In the genomic region with DNA sequence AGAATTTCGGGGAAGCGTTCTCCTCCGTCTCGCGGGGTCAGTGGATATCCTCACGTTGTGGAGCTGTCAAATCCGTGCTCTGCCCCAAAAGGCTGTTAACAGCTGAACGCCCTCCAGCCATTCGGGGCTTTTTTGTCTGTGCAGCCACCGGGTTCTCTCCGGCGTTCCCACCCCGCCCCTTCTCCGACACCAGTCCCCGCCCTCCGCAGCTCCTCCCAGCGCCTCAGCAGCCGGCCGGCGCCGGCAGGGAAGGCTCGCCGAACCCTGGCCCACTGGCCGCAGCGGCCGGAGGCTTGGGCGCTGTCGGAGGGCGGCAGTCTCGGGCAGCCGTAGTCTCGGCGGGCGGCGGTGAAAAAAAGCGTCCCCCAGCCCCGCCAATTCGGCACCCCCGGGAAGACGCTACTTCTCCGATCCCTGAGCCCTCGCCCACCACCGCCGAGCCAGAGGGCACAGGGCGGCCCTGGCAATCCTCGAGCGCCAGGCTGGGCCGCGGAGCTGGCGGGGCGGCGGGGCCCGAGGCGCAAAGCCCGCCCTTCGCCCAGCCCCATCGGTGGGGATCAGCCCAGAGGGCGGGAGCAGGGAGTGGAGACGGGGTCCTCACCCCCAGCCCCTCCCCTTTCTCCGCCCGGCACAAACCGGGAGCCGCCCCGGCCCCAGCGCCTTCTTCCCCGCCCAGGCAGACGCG, we compare ENCODE assay signal across 1 cellular context.
TF ChIP-seq lines count a peak whose summit lies in the region.

TSS of gene SESN1 (minus strand) at position 496 of the 685 bp plus-strand sequence. CDS start 773 bp downstream, outside the sequence.

TF ChIP-seq in HEK293, 187 proteins besides CTCF, POLR2A, EP300 and RAD21 (continued from another document and continues in another):
- TF ChIP-seq, protein P1, sequence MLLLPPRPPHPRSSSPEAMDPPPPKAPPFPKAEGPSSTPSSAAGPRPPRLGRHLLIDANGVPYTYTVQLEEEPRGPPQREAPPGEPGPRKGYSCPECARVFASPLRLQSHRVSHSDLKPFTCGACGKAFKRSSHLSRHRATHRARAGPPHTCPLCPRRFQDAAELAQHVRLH (tag by site-specific recombination; IDR thresholded peaks at IDR 0.05), result 0 out of 2 replicates have a peak, but pooled peaks have one; percentile 12
- TF ChIP-seq ZSCAN16 (tag by site-specific recombination; IDR thresholded peaks at IDR 0.05), result peak; percentile 98
- no peak for TF ChIP-seq ZNF140 (tag by site-specific recombination; IDR thresholded peaks at IDR 0.05)
- TF ChIP-seq, protein P2, sequence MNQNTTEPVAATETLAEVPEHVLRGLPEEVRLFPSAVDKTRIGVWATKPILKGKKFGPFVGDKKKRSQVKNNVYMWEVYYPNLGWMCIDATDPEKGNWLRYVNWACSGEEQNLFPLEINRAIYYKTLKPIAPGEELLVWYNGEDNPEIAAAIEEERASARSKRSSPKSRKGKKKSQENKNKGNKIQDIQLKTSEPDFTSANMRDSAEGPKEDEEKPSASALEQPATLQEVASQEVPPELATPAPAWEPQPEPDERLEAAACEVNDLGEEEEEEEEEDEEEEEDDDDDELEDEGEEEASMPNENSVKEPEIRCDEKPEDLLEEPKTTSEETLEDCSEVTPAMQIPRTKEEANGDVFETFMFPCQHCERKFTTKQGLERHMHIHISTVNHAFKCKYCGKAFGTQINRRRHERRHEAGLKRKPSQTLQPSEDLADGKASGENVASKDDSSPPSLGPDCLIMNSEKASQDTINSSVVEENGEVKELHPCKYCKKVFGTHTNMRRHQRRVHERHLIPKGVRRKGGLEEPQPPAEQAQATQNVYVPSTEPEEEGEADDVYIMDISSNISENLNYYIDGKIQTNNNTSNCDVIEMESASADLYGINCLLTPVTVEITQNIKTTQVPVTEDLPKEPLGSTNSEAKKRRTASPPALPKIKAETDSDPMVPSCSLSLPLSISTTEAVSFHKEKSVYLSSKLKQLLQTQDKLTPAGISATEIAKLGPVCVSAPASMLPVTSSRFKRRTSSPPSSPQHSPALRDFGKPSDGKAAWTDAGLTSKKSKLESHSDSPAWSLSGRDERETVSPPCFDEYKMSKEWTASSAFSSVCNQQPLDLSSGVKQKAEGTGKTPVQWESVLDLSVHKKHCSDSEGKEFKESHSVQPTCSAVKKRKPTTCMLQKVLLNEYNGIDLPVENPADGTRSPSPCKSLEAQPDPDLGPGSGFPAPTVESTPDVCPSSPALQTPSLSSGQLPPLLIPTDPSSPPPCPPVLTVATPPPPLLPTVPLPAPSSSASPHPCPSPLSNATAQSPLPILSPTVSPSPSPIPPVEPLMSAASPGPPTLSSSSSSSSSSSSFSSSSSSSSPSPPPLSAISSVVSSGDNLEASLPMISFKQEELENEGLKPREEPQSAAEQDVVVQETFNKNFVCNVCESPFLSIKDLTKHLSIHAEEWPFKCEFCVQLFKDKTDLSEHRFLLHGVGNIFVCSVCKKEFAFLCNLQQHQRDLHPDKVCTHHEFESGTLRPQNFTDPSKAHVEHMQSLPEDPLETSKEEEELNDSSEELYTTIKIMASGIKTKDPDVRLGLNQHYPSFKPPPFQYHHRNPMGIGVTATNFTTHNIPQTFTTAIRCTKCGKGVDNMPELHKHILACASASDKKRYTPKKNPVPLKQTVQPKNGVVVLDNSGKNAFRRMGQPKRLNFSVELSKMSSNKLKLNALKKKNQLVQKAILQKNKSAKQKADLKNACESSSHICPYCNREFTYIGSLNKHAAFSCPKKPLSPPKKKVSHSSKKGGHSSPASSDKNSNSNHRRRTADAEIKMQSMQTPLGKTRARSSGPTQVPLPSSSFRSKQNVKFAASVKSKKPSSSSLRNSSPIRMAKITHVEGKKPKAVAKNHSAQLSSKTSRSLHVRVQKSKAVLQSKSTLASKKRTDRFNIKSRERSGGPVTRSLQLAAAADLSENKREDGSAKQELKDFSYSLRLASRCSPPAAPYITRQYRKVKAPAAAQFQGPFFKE (tag by site-specific recombination; IDR thresholded peaks at IDR 0.05; ENCODE audit: borderline replicate concordance), result no peak
- peak; percentile 21; the same call in 1 of the 2 replicates for TF ChIP-seq OSR2 (tag by site-specific recombination; IDR thresholded peaks at IDR 0.05)
- no peak for TF ChIP-seq TRIM28 (IDR thresholded peaks at IDR 0.05; ENCODE audit: borderline replicate concordance, low read length)
- TF ChIP-seq SP3 (tag by site-specific recombination; IDR thresholded peaks at IDR 0.05), result peak; percentile 95
- no peak for TF ChIP-seq ZNF404 (tag by site-specific recombination; IDR thresholded peaks at IDR 0.05)
- no peak for TF ChIP-seq FEZF1 (tag by site-specific recombination; IDR thresholded peaks at IDR 0.05)
- TF ChIP-seq, protein P3, sequence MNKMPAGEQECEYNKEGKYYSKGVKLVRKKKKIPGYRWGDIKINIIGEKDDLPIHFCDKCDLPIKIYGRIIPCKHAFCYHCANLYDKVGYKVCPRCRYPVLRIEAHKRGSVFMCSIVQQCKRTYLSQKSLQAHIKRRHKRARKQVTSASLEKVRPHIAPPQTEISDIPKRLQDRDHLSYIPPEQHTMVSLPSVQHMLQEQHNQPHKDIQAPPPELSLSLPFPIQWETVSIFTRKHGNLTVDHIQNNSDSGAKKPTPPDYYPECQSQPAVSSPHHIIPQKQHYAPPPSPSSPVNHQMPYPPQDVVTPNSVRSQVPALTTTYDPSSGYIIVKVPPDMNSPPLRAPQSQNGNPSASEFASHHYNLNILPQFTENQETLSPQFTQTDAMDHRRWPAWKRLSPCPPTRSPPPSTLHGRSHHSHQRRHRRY (tag by site-specific recombination; IDR thresholded peaks at IDR 0.05), result no peak
- TF ChIP-seq, protein P4, sequence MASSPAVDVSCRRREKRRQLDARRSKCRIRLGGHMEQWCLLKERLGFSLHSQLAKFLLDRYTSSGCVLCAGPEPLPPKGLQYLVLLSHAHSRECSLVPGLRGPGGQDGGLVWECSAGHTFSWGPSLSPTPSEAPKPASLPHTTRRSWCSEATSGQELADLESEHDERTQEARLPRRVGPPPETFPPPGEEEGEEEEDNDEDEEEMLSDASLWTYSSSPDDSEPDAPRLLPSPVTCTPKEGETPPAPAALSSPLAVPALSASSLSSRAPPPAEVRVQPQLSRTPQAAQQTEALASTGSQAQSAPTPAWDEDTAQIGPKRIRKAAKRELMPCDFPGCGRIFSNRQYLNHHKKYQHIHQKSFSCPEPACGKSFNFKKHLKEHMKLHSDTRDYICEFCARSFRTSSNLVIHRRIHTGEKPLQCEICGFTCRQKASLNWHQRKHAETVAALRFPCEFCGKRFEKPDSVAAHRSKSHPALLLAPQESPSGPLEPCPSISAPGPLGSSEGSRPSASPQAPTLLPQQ (tag by site-specific recombination; IDR thresholded peaks at IDR 0.05), result peak; percentile 81
- no peak for TF ChIP-seq ZNF354C (tag by site-specific recombination; IDR thresholded peaks at IDR 0.05; ENCODE audit: borderline replicate concordance, low read depth)
- TF ChIP-seq ZNF121 (tag by site-specific recombination; IDR thresholded peaks at IDR 0.05), result peak; percentile 72; the same call in 1 of the 2 replicates
- TF ChIP-seq OVOL3 (tag by site-specific recombination; IDR thresholded peaks at IDR 0.05), result no peak
- peak; percentile 43; the same call in 1 of the 2 replicates for TF ChIP-seq SCRT2 (tag by site-specific recombination; IDR thresholded peaks at IDR 0.05)
- TF ChIP-seq, protein P5, sequence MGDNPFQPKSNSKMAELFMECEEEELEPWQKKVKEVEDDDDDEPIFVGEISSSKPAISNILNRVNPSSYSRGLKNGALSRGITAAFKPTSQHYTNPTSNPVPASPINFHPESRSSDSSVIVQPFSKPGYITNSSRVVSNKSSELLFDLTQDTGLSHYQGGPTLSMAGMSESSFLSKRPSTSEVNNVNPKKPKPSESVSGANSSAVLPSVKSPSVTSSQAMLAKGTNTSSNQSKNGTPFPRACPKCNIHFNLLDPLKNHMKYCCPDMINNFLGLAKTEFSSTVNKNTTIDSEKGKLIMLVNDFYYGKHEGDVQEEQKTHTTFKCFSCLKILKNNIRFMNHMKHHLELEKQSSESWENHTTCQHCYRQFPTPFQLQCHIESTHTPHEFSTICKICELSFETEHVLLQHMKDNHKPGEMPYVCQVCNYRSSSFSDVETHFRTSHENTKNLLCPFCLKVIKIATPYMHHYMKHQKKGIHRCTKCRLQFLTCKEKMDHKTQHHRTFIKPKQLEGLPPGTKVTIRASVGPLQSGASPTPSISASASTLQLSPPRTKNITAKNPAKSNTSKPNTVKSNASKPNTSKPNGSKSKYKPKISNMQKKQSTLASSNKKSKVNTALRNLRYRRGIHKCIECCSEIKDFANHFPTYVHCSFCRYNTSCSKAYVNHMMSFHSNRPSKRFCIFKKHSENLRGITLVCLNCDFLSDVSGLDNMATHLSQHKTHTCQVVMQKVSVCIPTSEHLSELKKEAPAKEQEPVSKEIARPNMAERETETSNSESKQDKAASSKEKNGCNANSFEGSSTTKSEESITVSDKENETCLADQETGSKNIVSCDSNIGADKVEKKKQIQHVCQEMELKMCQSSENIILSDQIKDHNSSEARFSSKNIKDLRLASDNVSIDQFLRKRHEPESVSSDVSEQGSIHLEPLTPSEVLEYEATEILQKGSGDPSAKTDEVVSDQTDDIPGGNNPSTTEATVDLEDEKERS (tag by site-specific recombination; IDR thresholded peaks at IDR 0.05), result no peak
- no peak for TF ChIP-seq MYNN (tag by site-specific recombination; IDR thresholded peaks at IDR 0.05; ENCODE audit: borderline replicate concordance)
- TF ChIP-seq ZNF214 (tag by site-specific recombination; IDR thresholded peaks at IDR 0.05; ENCODE audit: borderline replicate concordance), result no peak
- TF ChIP-seq ZNF133 (tag by site-specific recombination; IDR thresholded peaks at IDR 0.05), result no peak; the same call in 1 of the 2 replicates
- TF ChIP-seq ZNF514 (tag by site-specific recombination; IDR thresholded peaks at IDR 0.05), result no peak
- no peak for TF ChIP-seq ZNF707 (tag by site-specific recombination; IDR thresholded peaks at IDR 0.05)
- no peak; the same call in 1 of the 2 replicates for TF ChIP-seq HOXD13 (CRISPR knock-in tag; IDR thresholded peaks at IDR 0.05; ENCODE audit: borderline replicate concordance)
- no peak for TF ChIP-seq ZNF416 (tag by site-specific recombination; IDR thresholded peaks at IDR 0.05)
- peak; percentile 90 for TF ChIP-seq PATZ1 (tag by site-specific recombination; IDR thresholded peaks at IDR 0.05)
- TF ChIP-seq KLF10 (tag by site-specific recombination; IDR thresholded peaks at IDR 0.05), result peak; percentile 78
- TF ChIP-seq, protein P6, sequence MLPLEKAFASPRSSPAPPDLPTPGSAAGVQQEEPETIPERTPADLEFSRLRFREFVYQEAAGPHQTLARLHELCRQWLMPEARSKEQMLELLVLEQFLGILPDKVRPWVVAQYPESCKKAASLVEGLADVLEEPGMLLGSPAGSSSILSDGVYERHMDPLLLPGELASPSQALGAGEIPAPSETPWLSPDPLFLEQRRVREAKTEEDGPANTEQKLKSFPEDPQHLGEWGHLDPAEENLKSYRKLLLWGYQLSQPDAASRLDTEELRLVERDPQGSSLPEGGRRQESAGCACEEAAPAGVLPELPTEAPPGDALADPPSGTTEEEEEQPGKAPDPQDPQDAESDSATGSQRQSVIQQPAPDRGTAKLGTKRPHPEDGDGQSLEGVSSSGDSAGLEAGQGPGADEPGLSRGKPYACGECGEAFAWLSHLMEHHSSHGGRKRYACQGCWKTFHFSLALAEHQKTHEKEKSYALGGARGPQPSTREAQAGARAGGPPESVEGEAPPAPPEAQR (tag by site-specific recombination; IDR thresholded peaks at IDR 0.05), result no peak
- TF ChIP-seq GLIS1 (tag by site-specific recombination; IDR thresholded peaks at IDR 0.05), result no peak
- TF ChIP-seq ZNF561 (tag by site-specific recombination; IDR thresholded peaks at IDR 0.05; ENCODE audit: borderline replicate concordance), result peak; percentile 88
- peak; percentile 43; the same call in 1 of the 2 replicates for TF ChIP-seq ZNF10 (tag by site-specific recombination; IDR thresholded peaks at IDR 0.05)
- TF ChIP-seq ZNF610 (tag by site-specific recombination; IDR thresholded peaks at IDR 0.05; ENCODE audit: borderline replicate concordance), result peak; percentile 74
- TF ChIP-seq ZNF362 (tag by site-specific recombination; IDR thresholded peaks at IDR 0.05), result 0 out of 2 replicates have a peak, but pooled peaks have one; percentile 61
- no peak for TF ChIP-seq PRDM1 (tag by site-specific recombination; IDR thresholded peaks at IDR 0.05)
- no peak for TF ChIP-seq ZNF560 (tag by site-specific recombination; IDR thresholded peaks at IDR 0.05; ENCODE audit: borderline replicate concordance)
- TF ChIP-seq ZNF791 (tag by site-specific recombination; IDR thresholded peaks at IDR 0.05), result no peak
- peak; percentile 50 for TF ChIP-seq EGR2 (tag by site-specific recombination; IDR thresholded peaks at IDR 0.05; ENCODE audit: low read depth)
- TF ChIP-seq ZBTB7A (tag by site-specific recombination; IDR thresholded peaks at IDR 0.05; ENCODE audit: low read depth), result peak; percentile 30; the same call in 1 of the 2 replicates
- TF ChIP-seq ZNF223 (tag by site-specific recombination; IDR thresholded peaks at IDR 0.05), result peak; percentile 82; the same call in 1 of the 2 replicates
- peak; percentile 72 for TF ChIP-seq ZNF660 (tag by site-specific recombination; IDR thresholded peaks at IDR 0.05)
- peak; percentile 80 for TF ChIP-seq ZFP69B (tag by site-specific recombination; IDR thresholded peaks at IDR 0.05)
- TF ChIP-seq TCF7L2 (IDR thresholded peaks at IDR 0.05; ENCODE audit: borderline replicate concordance, low read depth, low read length), result no peak
- TF ChIP-seq ZNF626 (tag by site-specific recombination; IDR thresholded peaks at IDR 0.05), result peak; percentile 44; the same call in 1 of the 2 replicates
- TF ChIP-seq BCL11A (tag by site-specific recombination; IDR thresholded peaks at IDR 0.05; ENCODE audit: low read depth), result peak; percentile 87
